ENCODE assay signal across 2 cellular contexts in the genomic region with DNA sequence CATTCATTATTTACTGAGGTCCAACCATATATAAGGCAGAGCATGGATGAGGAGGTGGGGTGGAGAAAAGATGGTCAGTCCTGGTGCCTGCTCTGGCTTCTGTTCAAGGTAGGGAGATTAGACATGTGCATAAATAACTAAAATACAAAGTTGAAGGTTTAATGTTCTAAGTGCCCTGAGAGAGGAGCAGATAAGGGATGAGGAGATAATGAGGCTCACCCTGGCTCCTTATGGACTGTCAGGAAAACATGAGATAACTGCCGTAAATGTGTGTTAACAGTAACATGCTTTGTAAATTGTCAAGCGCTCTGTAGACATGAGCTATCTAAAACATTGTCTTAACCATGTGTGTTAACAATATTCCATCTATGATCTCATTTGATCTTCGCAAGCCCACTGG.
A peak's percentile ranks its signal among the peaks of the same experiment; 100 is the strongest.
TF ChIP-seq lines count a peak whose summit lies in the region.

No MANE protein-coding gene starts in this region.

TF ChIP-seq in IMR-90, 13 proteins besides CTCF, POLR2A, EP300 and RAD21:
- TF ChIP-seq RFX5 (IDR thresholded peaks at IDR 0.05; ENCODE audit: low read depth, low read length) = no peak
- TF ChIP-seq, protein P1, sequence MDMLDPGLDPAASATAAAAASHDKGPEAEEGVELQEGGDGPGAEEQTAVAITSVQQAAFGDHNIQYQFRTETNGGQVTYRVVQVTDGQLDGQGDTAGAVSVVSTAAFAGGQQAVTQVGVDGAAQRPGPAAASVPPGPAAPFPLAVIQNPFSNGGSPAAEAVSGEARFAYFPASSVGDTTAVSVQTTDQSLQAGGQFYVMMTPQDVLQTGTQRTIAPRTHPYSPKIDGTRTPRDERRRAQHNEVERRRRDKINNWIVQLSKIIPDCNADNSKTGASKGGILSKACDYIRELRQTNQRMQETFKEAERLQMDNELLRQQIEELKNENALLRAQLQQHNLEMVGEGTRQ (IDR thresholded peaks at IDR 0.05; ENCODE audit: low read depth, low read length) = no peak
- no peak for TF ChIP-seq FOS (IDR thresholded peaks at IDR 0.05; ENCODE audit: low read depth, low read length)
- no peak for TF ChIP-seq RCOR1 (IDR thresholded peaks at IDR 0.05; ENCODE audit: insufficient replicate concordance, low read length)
- TF ChIP-seq CEBPB (IDR thresholded peaks at IDR 0.05; ENCODE audit: low read depth, low read length) = no peak
- no peak for TF ChIP-seq MXI1 (IDR thresholded peaks at IDR 0.05; ENCODE audit: borderline replicate concordance, low read depth, low read length)
- TF ChIP-seq, protein P2, sequence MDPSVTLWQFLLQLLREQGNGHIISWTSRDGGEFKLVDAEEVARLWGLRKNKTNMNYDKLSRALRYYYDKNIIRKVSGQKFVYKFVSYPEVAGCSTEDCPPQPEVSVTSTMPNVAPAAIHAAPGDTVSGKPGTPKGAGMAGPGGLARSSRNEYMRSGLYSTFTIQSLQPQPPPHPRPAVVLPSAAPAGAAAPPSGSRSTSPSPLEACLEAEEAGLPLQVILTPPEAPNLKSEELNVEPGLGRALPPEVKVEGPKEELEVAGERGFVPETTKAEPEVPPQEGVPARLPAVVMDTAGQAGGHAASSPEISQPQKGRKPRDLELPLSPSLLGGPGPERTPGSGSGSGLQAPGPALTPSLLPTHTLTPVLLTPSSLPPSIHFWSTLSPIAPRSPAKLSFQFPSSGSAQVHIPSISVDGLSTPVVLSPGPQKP (IDR thresholded peaks at IDR 0.05; ENCODE audit: borderline replicate concordance, low read depth, low read length) = no peak
- no peak for TF ChIP-seq MAFK (IDR thresholded peaks at IDR 0.05; ENCODE audit: low read depth, low read length)
- TF ChIP-seq NFE2L2 (IDR thresholded peaks at IDR 0.05; ENCODE audit: low read depth, low read length) = no peak

TF ChIP-seq in neural cell, 6 proteins besides CTCF, POLR2A, EP300 and RAD21:
- TF ChIP-seq, protein P3, sequence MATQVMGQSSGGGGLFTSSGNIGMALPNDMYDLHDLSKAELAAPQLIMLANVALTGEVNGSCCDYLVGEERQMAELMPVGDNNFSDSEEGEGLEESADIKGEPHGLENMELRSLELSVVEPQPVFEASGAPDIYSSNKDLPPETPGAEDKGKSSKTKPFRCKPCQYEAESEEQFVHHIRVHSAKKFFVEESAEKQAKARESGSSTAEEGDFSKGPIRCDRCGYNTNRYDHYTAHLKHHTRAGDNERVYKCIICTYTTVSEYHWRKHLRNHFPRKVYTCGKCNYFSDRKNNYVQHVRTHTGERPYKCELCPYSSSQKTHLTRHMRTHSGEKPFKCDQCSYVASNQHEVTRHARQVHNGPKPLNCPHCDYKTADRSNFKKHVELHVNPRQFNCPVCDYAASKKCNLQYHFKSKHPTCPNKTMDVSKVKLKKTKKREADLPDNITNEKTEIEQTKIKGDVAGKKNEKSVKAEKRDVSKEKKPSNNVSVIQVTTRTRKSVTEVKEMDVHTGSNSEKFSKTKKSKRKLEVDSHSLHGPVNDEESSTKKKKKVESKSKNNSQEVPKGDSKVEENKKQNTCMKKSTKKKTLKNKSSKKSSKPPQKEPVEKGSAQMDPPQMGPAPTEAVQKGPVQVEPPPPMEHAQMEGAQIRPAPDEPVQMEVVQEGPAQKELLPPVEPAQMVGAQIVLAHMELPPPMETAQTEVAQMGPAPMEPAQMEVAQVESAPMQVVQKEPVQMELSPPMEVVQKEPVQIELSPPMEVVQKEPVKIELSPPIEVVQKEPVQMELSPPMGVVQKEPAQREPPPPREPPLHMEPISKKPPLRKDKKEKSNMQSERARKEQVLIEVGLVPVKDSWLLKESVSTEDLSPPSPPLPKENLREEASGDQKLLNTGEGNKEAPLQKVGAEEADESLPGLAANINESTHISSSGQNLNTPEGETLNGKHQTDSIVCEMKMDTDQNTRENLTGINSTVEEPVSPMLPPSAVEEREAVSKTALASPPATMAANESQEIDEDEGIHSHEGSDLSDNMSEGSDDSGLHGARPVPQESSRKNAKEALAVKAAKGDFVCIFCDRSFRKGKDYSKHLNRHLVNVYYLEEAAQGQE (IDR thresholded peaks at IDR 0.05; ENCODE audit: borderline replicate concordance) = no peak
- TF ChIP-seq POLR2AphosphoS5 (IDR thresholded peaks at IDR 0.05) = peak; percentile 23
